Comparison of ENCODE assay signal across 1 cellular context in the genomic region with DNA sequence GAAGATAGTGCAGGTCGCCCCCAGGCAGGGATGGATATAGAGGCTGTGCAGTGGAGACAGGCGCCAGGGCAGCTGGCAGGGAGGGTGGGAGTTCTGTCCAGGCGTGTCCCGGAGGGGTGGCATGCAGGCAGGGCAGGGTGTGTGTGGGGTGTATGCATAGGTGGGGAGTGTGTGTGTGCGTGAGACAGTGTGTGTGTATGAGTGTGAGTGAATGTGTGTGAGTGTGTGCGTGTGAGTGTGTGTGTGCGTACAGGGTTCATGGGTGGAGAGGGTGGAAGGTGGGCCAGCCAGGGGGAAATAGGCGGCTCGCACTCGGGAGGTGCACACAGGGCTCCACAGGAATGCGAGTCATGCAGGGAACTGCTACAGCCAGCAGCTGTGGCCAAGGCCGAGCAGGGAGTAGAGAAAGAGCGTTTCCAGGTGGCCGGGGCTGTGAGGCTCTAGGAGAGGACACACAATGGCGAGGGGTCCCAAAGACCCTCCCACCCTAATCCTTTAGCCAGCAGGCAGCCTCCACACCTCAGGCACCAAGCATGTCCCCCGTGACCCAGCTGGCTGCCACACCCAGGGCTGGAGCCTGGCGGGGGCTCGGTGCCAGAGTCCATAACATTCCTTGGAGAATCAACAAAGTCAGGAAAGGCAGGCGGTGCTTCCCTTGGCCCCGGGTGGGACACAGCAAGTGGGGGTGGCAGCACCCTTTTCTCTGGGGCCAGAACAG.
A peak's percentile ranks its signal among the peaks of the same experiment; 100 is the strongest.
TF ChIP-seq lines count a peak whose summit lies in the region.

No MANE protein-coding gene starts in this region.

TF ChIP-seq in HepG2, 621 proteins besides CTCF, POLR2A, EP300 and RAD21 (continued from another document and continues in another):
- TF ChIP-seq, protein P1, sequence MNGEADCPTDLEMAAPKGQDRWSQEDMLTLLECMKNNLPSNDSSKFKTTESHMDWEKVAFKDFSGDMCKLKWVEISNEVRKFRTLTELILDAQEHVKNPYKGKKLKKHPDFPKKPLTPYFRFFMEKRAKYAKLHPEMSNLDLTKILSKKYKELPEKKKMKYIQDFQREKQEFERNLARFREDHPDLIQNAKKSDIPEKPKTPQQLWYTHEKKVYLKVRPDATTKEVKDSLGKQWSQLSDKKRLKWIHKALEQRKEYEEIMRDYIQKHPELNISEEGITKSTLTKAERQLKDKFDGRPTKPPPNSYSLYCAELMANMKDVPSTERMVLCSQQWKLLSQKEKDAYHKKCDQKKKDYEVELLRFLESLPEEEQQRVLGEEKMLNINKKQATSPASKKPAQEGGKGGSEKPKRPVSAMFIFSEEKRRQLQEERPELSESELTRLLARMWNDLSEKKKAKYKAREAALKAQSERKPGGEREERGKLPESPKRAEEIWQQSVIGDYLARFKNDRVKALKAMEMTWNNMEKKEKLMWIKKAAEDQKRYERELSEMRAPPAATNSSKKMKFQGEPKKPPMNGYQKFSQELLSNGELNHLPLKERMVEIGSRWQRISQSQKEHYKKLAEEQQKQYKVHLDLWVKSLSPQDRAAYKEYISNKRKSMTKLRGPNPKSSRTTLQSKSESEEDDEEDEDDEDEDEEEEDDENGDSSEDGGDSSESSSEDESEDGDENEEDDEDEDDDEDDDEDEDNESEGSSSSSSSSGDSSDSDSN (CRISPR knock-in tag; IDR thresholded peaks at IDR 0.05) = peak; percentile 65
- TF ChIP-seq FLYWCH1 (CRISPR knock-in tag; IDR thresholded peaks at IDR 0.05) (no peak), ZZZ3 (CRISPR knock-in tag; IDR thresholded peaks at IDR 0.05; ENCODE audit: borderline replicate concordance) (0 out of 2 replicates have a peak, but pooled peaks have one; percentile 8), MBD4 (IDR thresholded peaks at IDR 0.05; ENCODE audit: borderline replicate concordance, low read length) (no peak), ZNF282 (IDR thresholded peaks at IDR 0.05; ENCODE audit: partially characterized antibody) (no peak), MXI1 (IDR thresholded peaks at IDR 0.05; ENCODE audit: borderline replicate concordance, low read depth, low read length) (no peak; the same call in 2 of the 3 replicates), ZSCAN20 (CRISPR knock-in tag; IDR thresholded peaks at IDR 0.05; ENCODE audit: borderline replicate concordance) (no peak), ZNF44 (CRISPR knock-in tag; IDR thresholded peaks at IDR 0.05) (no peak), SOX13 (IDR thresholded peaks at IDR 0.05) (no peak), SOX13 (CRISPR knock-in tag; conservative IDR thresholded peaks at IDR 0.05 in 1 of 2, IDR thresholded peaks at IDR 0.05 in 1 of 2) (peak in 1 of 2 experiments; percentile 60; a peak in 1 of 4 replicates), ZNF264 (CRISPR knock-in tag; IDR thresholded peaks at IDR 0.05) (no peak), ZNF790 (CRISPR knock-in tag; IDR thresholded peaks at IDR 0.05; ENCODE audit: borderline replicate concordance) (no peak), HES4 (CRISPR knock-in tag; IDR thresholded peaks at IDR 0.05; ENCODE audit: borderline replicate concordance) (no peak), ZMYM2 (CRISPR knock-in tag; IDR thresholded peaks at IDR 0.05) (no peak), ZFP37 (CRISPR knock-in tag; IDR thresholded peaks at IDR 0.05; ENCODE audit: borderline replicate concordance) (peak; percentile 54; the same call in 1 of the 2 replicates), SSRP1 (CRISPR knock-in tag; IDR thresholded peaks at IDR 0.05) (no peak), AGO1 (IDR thresholded peaks at IDR 0.05; ENCODE audit: low read depth, low read length, poor library complexity, severe bottlenecking) (no peak), SMC3 (IDR thresholded peaks at IDR 0.05; ENCODE audit: low read length) (no peak), ZC3H4 (CRISPR knock-in tag; IDR thresholded peaks at IDR 0.05; ENCODE audit: borderline replicate concordance) (no peak), HMG20B (CRISPR knock-in tag; conservative IDR thresholded peaks at IDR 0.05) (no peak), RFX1 (IDR thresholded peaks at IDR 0.05) (no peak), MEIS2 (CRISPR knock-in tag; IDR thresholded peaks at IDR 0.05) (peak; percentile 37; the same call in 1 of the 2 replicates), ZNF354B (CRISPR knock-in tag; IDR thresholded peaks at IDR 0.05) (no peak), ZNF205 (CRISPR knock-in tag; IDR thresholded peaks at IDR 0.05) (no peak), ZNF451 (CRISPR knock-in tag; IDR thresholded peaks at IDR 0.05) (no peak; the same call in 1 of the 2 replicates), HNF4G (IDR thresholded peaks at IDR 0.05; ENCODE audit: borderline replicate concordance, low read depth, low read length) (peak; percentile 65; the same call in 1 of the 2 replicates), HNF4G (CRISPR knock-in tag; IDR thresholded peaks at IDR 0.05; ENCODE audit: borderline replicate concordance, low read depth) (0 out of 2 replicates have a peak, but pooled peaks have one; percentile 35), SIX1 (CRISPR knock-in tag; IDR thresholded peaks at IDR 0.05; ENCODE audit: borderline replicate concordance) (no peak), RCOR2 (CRISPR knock-in tag; IDR thresholded peaks at IDR 0.05) (no peak), CEBPG (CRISPR knock-in tag; IDR thresholded peaks at IDR 0.05) (peak; percentile 35; the same call in 1 of the 2 replicates)
- TF ChIP-seq, protein P2, sequence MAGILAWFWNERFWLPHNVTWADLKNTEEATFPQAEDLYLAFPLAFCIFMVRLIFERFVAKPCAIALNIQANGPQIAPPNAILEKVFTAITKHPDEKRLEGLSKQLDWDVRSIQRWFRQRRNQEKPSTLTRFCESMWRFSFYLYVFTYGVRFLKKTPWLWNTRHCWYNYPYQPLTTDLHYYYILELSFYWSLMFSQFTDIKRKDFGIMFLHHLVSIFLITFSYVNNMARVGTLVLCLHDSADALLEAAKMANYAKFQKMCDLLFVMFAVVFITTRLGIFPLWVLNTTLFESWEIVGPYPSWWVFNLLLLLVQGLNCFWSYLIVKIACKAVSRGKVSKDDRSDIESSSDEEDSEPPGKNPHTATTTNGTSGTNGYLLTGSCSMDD (CRISPR knock-in tag; IDR thresholded peaks at IDR 0.05) = no peak
- TF ChIP-seq, protein P3, sequence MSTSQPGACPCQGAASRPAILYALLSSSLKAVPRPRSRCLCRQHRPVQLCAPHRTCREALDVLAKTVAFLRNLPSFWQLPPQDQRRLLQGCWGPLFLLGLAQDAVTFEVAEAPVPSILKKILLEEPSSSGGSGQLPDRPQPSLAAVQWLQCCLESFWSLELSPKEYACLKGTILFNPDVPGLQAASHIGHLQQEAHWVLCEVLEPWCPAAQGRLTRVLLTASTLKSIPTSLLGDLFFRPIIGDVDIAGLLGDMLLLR (CRISPR knock-in tag; IDR thresholded peaks at IDR 0.05) = peak; percentile 50; the same call in 1 of the 2 replicates
- TF ChIP-seq, protein P4, sequence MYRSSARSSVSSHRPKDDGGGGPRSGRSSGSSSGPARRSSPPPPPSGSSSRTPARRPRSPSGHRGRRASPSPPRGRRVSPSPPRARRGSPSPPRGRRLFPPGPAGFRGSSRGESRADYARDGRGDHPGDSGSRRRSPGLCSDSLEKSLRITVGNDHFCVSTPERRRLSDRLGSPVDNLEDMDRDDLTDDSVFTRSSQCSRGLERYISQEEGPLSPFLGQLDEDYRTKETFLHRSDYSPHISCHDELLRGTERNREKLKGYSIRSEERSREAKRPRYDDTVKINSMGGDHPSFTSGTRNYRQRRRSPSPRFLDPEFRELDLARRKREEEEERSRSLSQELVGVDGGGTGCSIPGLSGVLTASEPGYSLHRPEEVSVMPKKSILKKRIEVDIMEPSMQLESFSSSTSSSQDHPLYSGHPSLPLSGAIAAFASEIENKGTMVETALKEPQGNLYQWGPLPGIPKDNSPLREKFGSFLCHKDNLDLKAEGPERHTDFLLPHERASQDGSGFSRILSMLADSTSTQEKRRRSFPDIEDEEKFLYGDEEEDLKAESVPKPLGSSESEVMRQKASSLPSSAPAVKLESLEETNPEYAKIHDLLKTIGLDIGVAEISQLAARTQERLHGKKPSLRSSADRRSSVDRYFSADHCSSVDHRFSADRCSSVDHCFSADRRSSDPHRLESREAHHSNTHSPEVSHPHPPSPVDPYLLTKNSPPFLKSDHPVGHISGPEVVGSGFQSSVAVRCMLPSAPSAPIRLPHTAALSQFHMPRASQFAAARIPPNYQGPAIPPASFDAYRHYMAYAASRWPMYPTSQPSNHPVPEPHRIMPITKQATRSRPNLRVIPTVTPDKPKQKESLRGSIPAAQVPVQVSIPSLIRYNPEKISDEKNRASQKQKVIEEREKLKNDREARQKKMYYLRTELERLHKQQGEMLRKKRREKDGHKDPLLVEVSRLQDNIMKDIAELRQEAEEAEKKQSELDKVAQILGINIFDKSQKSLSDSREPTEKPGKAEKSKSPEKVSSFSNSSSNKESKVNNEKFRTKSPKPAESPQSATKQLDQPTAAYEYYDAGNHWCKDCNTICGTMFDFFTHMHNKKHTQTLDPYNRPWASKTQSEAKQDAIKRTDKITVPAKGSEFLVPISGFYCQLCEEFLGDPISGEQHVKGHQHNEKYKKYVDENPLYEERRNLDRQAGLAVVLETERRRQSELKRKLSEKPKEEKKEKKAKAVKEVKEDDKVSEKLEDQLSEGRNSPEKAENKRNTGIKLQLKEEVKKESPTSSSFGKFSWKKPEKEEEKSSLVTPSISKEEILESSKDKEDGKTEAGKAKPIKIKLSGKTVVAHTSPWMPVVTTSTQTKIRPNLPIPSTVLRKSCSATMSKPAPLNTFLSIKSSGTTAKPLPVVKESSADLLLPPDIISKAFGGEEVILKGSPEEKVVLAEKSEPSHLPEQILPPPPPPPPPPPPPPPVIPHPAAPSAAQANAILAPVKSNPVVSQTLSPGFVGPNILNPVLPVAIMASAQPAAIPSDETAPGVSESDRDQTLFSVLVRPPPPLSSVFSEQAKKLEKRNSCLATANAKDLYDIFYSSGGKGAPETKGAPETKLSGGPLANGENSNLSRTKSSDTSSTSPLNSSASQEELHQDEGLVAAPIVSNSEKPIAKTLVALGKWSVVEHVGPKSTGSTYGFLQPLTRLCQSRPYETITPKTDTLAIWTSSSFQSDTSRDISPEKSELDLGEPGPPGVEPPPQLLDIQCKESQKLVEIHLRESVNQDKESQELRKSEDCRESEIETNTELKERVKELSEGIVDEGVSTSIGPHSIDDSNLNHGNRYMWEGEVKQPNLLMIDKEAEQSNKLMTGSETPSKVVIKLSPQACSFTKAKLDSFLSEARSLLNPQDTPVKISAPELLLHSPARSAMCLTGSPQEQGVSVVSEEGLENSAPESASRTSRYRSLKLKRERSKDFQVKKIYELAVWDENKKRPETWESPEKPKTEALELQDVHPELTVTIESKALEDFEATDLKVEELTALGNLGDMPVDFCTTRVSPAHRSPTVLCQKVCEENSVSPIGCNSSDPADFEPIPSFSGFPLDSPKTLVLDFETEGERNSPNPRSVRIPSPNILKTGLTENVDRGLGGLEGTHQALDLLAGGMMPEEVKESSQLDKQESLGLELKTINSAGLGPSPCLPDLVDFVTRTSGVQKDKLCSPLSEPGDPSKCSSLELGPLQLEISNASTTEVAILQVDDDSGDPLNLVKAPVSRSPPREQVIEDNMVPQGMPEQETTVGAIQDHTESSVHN (CRISPR knock-in tag; IDR thresholded peaks at IDR 0.05) = no peak
- TF ChIP-seq, protein P5, sequence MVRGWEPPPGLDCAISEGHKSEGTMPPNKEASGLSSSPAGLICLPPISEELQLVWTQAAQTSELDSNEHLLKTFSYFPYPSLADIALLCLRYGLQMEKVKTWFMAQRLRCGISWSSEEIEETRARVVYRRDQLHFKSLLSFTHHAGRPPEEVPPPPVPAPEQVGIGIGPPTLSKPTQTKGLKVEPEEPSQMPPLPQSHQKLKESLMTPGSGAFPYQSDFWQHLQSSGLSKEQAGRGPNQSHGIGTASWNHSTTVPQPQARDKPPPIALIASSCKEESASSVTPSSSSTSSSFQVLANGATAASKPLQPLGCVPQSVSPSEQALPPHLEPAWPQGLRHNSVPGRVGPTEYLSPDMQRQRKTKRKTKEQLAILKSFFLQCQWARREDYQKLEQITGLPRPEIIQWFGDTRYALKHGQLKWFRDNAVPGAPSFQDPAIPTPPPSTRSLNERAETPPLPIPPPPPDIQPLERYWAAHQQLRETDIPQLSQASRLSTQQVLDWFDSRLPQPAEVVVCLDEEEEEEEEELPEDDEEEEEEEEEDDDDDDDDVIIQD (CRISPR knock-in tag; IDR thresholded peaks at IDR 0.05; ENCODE audit: low read depth) = no peak
- TF ChIP-seq, protein P6, sequence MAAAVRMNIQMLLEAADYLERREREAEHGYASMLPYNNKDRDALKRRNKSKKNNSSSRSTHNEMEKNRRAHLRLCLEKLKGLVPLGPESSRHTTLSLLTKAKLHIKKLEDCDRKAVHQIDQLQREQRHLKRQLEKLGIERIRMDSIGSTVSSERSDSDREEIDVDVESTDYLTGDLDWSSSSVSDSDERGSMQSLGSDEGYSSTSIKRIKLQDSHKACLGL (CRISPR knock-in tag; IDR thresholded peaks at IDR 0.05) = 0 out of 2 replicates have a peak, but pooled peaks have one; percentile 56
- TF ChIP-seq, protein P7, sequence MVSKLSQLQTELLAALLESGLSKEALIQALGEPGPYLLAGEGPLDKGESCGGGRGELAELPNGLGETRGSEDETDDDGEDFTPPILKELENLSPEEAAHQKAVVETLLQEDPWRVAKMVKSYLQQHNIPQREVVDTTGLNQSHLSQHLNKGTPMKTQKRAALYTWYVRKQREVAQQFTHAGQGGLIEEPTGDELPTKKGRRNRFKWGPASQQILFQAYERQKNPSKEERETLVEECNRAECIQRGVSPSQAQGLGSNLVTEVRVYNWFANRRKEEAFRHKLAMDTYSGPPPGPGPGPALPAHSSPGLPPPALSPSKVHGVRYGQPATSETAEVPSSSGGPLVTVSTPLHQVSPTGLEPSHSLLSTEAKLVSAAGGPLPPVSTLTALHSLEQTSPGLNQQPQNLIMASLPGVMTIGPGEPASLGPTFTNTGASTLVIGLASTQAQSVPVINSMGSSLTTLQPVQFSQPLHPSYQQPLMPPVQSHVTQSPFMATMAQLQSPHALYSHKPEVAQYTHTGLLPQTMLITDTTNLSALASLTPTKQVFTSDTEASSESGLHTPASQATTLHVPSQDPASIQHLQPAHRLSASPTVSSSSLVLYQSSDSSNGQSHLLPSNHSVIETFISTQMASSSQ (IDR thresholded peaks at IDR 0.05; ENCODE audit: low read depth) = no peak
- TF ChIP-seq, protein P7 (CRISPR knock-in tag; IDR thresholded peaks at IDR 0.05; ENCODE audit: borderline replicate concordance) = no peak
- TF ChIP-seq, protein P8, sequence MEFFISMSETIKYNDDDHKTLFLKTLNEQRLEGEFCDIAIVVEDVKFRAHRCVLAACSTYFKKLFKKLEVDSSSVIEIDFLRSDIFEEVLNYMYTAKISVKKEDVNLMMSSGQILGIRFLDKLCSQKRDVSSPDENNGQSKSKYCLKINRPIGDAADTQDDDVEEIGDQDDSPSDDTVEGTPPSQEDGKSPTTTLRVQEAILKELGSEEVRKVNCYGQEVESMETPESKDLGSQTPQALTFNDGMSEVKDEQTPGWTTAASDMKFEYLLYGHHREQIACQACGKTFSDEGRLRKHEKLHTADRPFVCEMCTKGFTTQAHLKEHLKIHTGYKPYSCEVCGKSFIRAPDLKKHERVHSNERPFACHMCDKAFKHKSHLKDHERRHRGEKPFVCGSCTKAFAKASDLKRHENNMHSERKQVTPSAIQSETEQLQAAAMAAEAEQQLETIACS (CRISPR knock-in tag; IDR thresholded peaks at IDR 0.05) = no peak
